Comparison of ENCODE assay signal across 19 cellular contexts in genomic region chr15:78232951-78233350, GRCh38. TPM values are rescaled to one million over a fixed set of nuclear protein-coding genes. Genes with fewer than 3 reads are reported as not detected.
DNase-seq lines count a peak whose midpoint lies in the region; ATAC-seq and TF ChIP-seq lines count a peak whose summit lies in the region.
"Had no signal": no experiment of that assay in that cellular context is flagged by ENCODE, and none has a peak within 500 bp of the region (broad histone marks: within the 10 kb centered on the region; RNA-seq: fewer than 3 reads in every experiment).

No MANE protein-coding gene starts in this region.

- H3K4me1 ChIP-seq in right atrium auricular region = no peaks in the 10 kb centered on the region

- H3K4me1 Mint-ChIP-seq in activated T-cell treated with anti-CD3 and anti-CD28 coated beads, Interleukin-2, amount 50 U/mL, for 4 hours (ENCODE audit: low read depth) = no peaks in the 10 kb centered on the region

- H3K4me3 ChIP-seq in dorsolateral prefrontal cortex = peak overlapping the region in 55 of 59 donors; percentile 1 to 60 (median 38)
- H3K4me3 ChIP-seq in right atrium auricular region = no peak overlapping the region

- no peak overlapping the region for H3K4me3 Mint-ChIP-seq in activated T-cell treated with anti-CD3 and anti-CD28 coated beads, Interleukin-2, amount 50 U/mL, for 4 hours
- H3K4me3 Mint-ChIP-seq: CD4-positive, alpha-beta T cell had no signal

- TF ChIP-seq CTCF in dorsolateral prefrontal cortex (IDR thresholded peaks at IDR 0.05 in 54 of 56, conservative IDR thresholded peaks at IDR 0.05 in 2 of 56; ENCODE audit: low read depth in 1 of 56, partially characterized antibody in 56 of 56) (no peak), right atrium auricular region (IDR thresholded peaks at IDR 0.05) (no peak)

- H3K27me3 ChIP-seq in dorsolateral prefrontal cortex (peaks cover 0 to 4% (median 0%) of the 10 kb centered on the region in 45 donors), right atrium auricular region (no peaks in the 10 kb centered on the region)

- H3K27ac ChIP-seq in dorsolateral prefrontal cortex = peak overlapping the region in 9 of 59 donors; percentile 3 to 73 (median 52)
- H3K27ac ChIP-seq in substantia nigra (ENCODE audit: low read depth, low read length, poor library complexity, severe bottlenecking) = peak overlapping the region; percentile 14
- H3K27ac ChIP-seq in right atrium auricular region = no peak overlapping the region
- H3K27ac ChIP-seq: 22Rv1 had no signal

- H3K27me3 Mint-ChIP-seq in activated T-cell treated with anti-CD3 and anti-CD28 coated beads, Interleukin-2, amount 50 U/mL, for 4 hours (ENCODE audit: low read depth) = peaks cover 6% of the 10 kb centered on the region
- H3K27me3 Mint-ChIP-seq: CD4-positive, alpha-beta T cell had no signal

- H3K36me3 ChIP-seq in right atrium auricular region = no peaks in the 10 kb centered on the region

- DNase-seq in DMS 273 (lab: John Stamatoyannopoulos, UW; ENCODE audit: unreplicated experiment) = peak; percentile 7
- no peak for DNase-seq in DMS 273 treated with DMSO at 0.1 percent for 48 hours (lab: John Stamatoyannopoulos, UW)
- peak in 1 of 10 donors; percentile 25 for DNase-seq in dorsolateral prefrontal cortex
- peak; percentile 47 for DNase-seq in posterior vena cava (ENCODE audit: low spot score)
- DNase-seq in substantia nigra (lab: John Stamatoyannopoulos, UW) = no peak
- DNase-seq in activated T-cell treated with anti-CD3 and anti-CD28 coated beads, Interleukin-2, amount 50 U/mL, for 4 hours = no peak
- no peak for DNase-seq in amygdala (lab: John Stamatoyannopoulos, UW)
- DNase-seq in right atrium auricular region (ENCODE audit: low spot score) = no peak
- DNase-seq: AML-193; C1 segment of cervical spinal cord; Calu3; CD4-positive, alpha-beta T cell; DMS153; DMS79 treated with DMSO at 0.1 percent for 48 hours; EL had no signal

- no peaks in the 10 kb centered on the region for H3K9me3 Mint-ChIP-seq in activated T-cell treated with anti-CD3 and anti-CD28 coated beads, Interleukin-2, amount 50 U/mL, for 4 hours
- H3K9me3 Mint-ChIP-seq: CD4-positive, alpha-beta T cell had no signal

- no peak for ATAC-seq in activated T-cell treated with anti-CD3 and anti-CD28 coated beads, Interleukin-2, amount 50 U/mL, for 4 hours
- ATAC-seq: HCT116, HepG2 had no signal

- no peaks in the 10 kb centered on the region for H3K36me3 Mint-ChIP-seq in activated T-cell treated with anti-CD3 and anti-CD28 coated beads, Interleukin-2, amount 50 U/mL, for 4 hours (ENCODE audit: insufficient read depth)

- no peaks in the 10 kb centered on the region for H3K9me3 ChIP-seq in right atrium auricular region

- intact Hi-C loops in dorsolateral prefrontal cortex (cut with DNase I) (no loop called here), posterior vena cava (cut with DNase I) (loop anchor here in 1 of 2 donors (5.0 kb wide), 1 partner anchor 41 kb away; no protein-coding TSS in a partner anchor)

RNA-seq across cellular contexts. Expression of gene ACSBG1, which starts 1.4 kb away (rescaled TPM):
- total RNA-seq in dorsolateral prefrontal cortex = 100 to 1,000 TPM in 47 of 120 experiments, 10 to 100 TPM in 73; 48.0 to 276 (median 94.0) TPM
- not detected for total RNA-seq in posterior vena cava
- total RNA-seq in activated T-cell treated with anti-CD3 and anti-CD28 coated beads, Interleukin-2, amount 50 U/mL, for 4 hours = not detected
- not detected for total RNA-seq in right atrium auricular region

RNA-seq across cellular contexts. Expression of gene DNAJA4, which starts 31.4 kb away (rescaled TPM):
- total RNA-seq in dorsolateral prefrontal cortex = 100 to 1,000 TPM in 49 of 120 experiments, 10 to 100 TPM in 71; 52.5 to 507 (median 97.1) TPM
- 10 to 100 TPM; 22.3 to 56.4 TPM for total RNA-seq in posterior vena cava
- total RNA-seq in activated T-cell treated with anti-CD3 and anti-CD28 coated beads, Interleukin-2, amount 50 U/mL, for 4 hours = 10 to 100 TPM; 39.0 to 42.2 (median 42.0) TPM
- 10 to 100 TPM; 70.0 to 78.0 TPM for total RNA-seq in right atrium auricular region
- total RNA-seq: H4, HepG2 had no signal

Comparison
In these comparisons a context has a peak if more than half of its experiments do, and no peak if none do; other contexts are left out.
1. DNase-seq: peak in DMS 273 (single experiment) and posterior vena cava (single experiment); none in DMS 273 treated with DMSO at 0.1 percent for 48 hours (single experiment), substantia nigra (0 of 49), activated T-cell treated with anti-CD3 and anti-CD28 coated beads, Interleukin-2, amount 50 U/mL, for 4 hours (single experiment), amygdala (0 of 56) and right atrium auricular region (single experiment).
2. H3K4me3 ChIP-seq: peak in dorsolateral prefrontal cortex (55 of 59); none in right atrium auricular region (0 of 2).
3. RNA of gene ACSBG1, which starts 1.4 kb away (total RNA-seq): 48.0 to 276 TPM in dorsolateral prefrontal cortex; not detected in right atrium auricular region, not detected in posterior vena cava and not detected in activated T-cell treated with anti-CD3 and anti-CD28 coated beads, Interleukin-2, amount 50 U/mL, for 4 hours; every median in the first group is over 10 times any median in the second.